In the genomic region with DNA sequence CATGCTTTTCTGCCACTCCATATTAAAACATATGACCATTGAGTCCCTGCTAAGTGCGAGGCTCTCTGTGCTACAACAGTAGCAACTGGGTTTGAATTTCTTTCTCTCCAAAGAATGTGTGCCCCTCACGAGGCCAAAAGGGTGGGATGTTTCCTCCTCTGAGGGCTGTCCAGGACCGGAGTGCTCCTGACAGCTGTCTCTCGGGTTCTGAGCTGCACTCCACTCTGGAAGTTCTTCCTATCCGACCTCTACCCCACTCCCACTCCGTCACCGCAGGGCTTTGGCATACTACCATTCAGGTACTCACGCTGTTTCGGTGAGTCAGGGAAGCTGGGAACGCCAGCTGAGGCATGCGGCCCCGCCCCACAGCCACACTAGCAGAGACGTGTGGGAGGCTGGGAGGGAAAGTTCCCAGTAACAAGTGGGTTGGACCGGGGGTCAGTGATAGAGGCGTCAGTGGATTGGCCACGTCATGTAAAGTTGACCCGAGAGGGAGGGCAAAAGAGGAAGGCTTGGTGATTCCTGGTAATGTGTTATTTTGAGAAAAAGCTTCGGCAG, we compare ENCODE assay signal across 1 cellular context.
A peak's percentile ranks its signal among the peaks of the same experiment; 100 is the strongest.
TF ChIP-seq lines count a peak whose summit lies in the region.

No MANE protein-coding gene starts in this region.

TF ChIP-seq in HepG2, 621 proteins besides CTCF, POLR2A, EP300 and RAD21 (continued from another document and continues in another):
- no peak; the same call in 1 of the 2 replicates for TF ChIP-seq FUBP1 (CRISPR knock-in tag; IDR thresholded peaks at IDR 0.05; ENCODE audit: borderline replicate concordance)
- TF ChIP-seq ZNF431 (CRISPR knock-in tag; IDR thresholded peaks at IDR 0.05; ENCODE audit: borderline replicate concordance, low read depth): 0 out of 2 replicates have a peak, but pooled peaks have one; percentile 23
- TF ChIP-seq RFX1 (IDR thresholded peaks at IDR 0.05): no peak
- TF ChIP-seq AGO1 (IDR thresholded peaks at IDR 0.05; ENCODE audit: low read depth, low read length, poor library complexity, severe bottlenecking): no peak
- TF ChIP-seq NFYC (CRISPR knock-in tag; IDR thresholded peaks at IDR 0.05): peak; percentile 20; the same call in 1 of the 2 replicates
- no peak for TF ChIP-seq ASH2L (IDR thresholded peaks at IDR 0.05; ENCODE audit: insufficient read length, low read depth, low read length)
- TF ChIP-seq ZMAT5 (CRISPR knock-in tag; IDR thresholded peaks at IDR 0.05; ENCODE audit: borderline replicate concordance, low read depth): no peak
- TF ChIP-seq ZNF558 (CRISPR knock-in tag; IDR thresholded peaks at IDR 0.05; ENCODE audit: borderline replicate concordance): 0 out of 2 replicates have a peak, but pooled peaks have one; percentile 39
- TF ChIP-seq KDM3A (CRISPR knock-in tag; IDR thresholded peaks at IDR 0.05; ENCODE audit: low read depth): 0 out of 2 replicates have a peak, but pooled peaks have one; percentile 13
- 0 out of 2 replicates have a peak, but pooled peaks have one; percentile 18 for TF ChIP-seq ZNF670 (CRISPR knock-in tag; IDR thresholded peaks at IDR 0.05; ENCODE audit: borderline replicate concordance)
- peak; percentile 81; the same call in 1 of the 2 replicates for TF ChIP-seq TGIF2 (CRISPR knock-in tag; IDR thresholded peaks at IDR 0.05)
- peak; percentile 69 for TF ChIP-seq PATZ1 (CRISPR knock-in tag; IDR thresholded peaks at IDR 0.05)
- 0 out of 2 replicates have a peak, but pooled peaks have one; percentile 55 for TF ChIP-seq KLF6 (CRISPR knock-in tag; IDR thresholded peaks at IDR 0.05)
- peak; percentile 25; the same call in 1 of the 2 replicates for TF ChIP-seq KDM5A (IDR thresholded peaks at IDR 0.05; ENCODE audit: borderline replicate concordance, low read length)
- TF ChIP-seq HOXA3 (CRISPR knock-in tag; IDR thresholded peaks at IDR 0.05): peak; percentile 33
- TF ChIP-seq RFXANK (CRISPR knock-in tag; IDR thresholded peaks at IDR 0.05): no peak
- TF ChIP-seq FOXK2 (IDR thresholded peaks at IDR 0.05): 0 out of 2 replicates have a peak, but pooled peaks have one; percentile 31
- TF ChIP-seq HOXA5 (CRISPR knock-in tag; IDR thresholded peaks at IDR 0.05): peak; percentile 75; the same call in 1 of the 2 replicates
- no peak for TF ChIP-seq PHB2 (IDR thresholded peaks at IDR 0.05; ENCODE audit: partially characterized antibody)
- TF ChIP-seq TFDP2 (CRISPR knock-in tag; IDR thresholded peaks at IDR 0.05): peak; percentile 36; the same call in 1 of the 2 replicates
- peak; percentile 48 for TF ChIP-seq ZNF574 (CRISPR knock-in tag; IDR thresholded peaks at IDR 0.05)
- TF ChIP-seq MNT (IDR thresholded peaks at IDR 0.05): peak; percentile 57
- TF ChIP-seq, protein P1, sequence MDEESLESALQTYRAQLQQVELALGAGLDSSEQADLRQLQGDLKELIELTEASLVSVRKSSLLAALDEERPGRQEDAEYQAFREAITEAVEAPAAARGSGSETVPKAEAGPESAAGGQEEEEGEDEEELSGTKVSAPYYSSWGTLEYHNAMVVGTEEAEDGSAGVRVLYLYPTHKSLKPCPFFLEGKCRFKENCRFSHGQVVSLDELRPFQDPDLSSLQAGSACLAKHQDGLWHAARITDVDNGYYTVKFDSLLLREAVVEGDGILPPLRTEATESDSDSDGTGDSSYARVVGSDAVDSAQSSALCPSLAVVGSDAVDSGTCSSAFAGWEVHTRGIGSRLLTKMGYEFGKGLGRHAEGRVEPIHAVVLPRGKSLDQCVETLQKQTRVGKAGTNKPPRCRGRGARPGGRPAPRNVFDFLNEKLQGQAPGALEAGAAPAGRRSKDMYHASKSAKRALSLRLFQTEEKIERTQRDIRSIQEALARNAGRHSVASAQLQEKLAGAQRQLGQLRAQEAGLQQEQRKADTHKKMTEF (CRISPR knock-in tag; IDR thresholded peaks at IDR 0.05): peak; percentile 72; the same call in 1 of the 2 replicates
- no peak for TF ChIP-seq MLXIP (CRISPR knock-in tag; IDR thresholded peaks at IDR 0.05; ENCODE audit: borderline replicate concordance)
- no peak for TF ChIP-seq ZNF580 (CRISPR knock-in tag; IDR thresholded peaks at IDR 0.05; ENCODE audit: borderline replicate concordance, low read depth)
- peak; percentile 82; the same call in 1 of the 2 replicates for TF ChIP-seq SMYD3 (CRISPR knock-in tag; IDR thresholded peaks at IDR 0.05)
- 0 out of 2 replicates have a peak, but pooled peaks have one; percentile 14 for TF ChIP-seq JUND (CRISPR knock-in tag; IDR thresholded peaks at IDR 0.05)
- TF ChIP-seq, protein P2, sequence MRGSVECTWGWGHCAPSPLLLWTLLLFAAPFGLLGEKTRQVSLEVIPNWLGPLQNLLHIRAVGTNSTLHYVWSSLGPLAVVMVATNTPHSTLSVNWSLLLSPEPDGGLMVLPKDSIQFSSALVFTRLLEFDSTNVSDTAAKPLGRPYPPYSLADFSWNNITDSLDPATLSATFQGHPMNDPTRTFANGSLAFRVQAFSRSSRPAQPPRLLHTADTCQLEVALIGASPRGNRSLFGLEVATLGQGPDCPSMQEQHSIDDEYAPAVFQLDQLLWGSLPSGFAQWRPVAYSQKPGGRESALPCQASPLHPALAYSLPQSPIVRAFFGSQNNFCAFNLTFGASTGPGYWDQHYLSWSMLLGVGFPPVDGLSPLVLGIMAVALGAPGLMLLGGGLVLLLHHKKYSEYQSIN (CRISPR knock-in tag; IDR thresholded peaks at IDR 0.05; ENCODE audit: borderline replicate concordance): no peak
- TF ChIP-seq KAT7 (CRISPR knock-in tag; IDR thresholded peaks at IDR 0.05; ENCODE audit: borderline replicate concordance): 0 out of 2 replicates have a peak, but pooled peaks have one; percentile 12
- TF ChIP-seq, protein P3, sequence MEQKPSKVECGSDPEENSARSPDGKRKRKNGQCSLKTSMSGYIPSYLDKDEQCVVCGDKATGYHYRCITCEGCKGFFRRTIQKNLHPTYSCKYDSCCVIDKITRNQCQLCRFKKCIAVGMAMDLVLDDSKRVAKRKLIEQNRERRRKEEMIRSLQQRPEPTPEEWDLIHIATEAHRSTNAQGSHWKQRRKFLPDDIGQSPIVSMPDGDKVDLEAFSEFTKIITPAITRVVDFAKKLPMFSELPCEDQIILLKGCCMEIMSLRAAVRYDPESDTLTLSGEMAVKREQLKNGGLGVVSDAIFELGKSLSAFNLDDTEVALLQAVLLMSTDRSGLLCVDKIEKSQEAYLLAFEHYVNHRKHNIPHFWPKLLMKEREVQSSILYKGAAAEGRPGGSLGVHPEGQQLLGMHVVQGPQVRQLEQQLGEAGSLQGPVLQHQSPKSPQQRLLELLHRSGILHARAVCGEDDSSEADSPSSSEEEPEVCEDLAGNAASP (CRISPR knock-in tag; IDR thresholded peaks at IDR 0.05; ENCODE audit: borderline replicate concordance): peak; percentile 19; the same call in 1 of the 2 replicates
- TF ChIP-seq, protein P4, sequence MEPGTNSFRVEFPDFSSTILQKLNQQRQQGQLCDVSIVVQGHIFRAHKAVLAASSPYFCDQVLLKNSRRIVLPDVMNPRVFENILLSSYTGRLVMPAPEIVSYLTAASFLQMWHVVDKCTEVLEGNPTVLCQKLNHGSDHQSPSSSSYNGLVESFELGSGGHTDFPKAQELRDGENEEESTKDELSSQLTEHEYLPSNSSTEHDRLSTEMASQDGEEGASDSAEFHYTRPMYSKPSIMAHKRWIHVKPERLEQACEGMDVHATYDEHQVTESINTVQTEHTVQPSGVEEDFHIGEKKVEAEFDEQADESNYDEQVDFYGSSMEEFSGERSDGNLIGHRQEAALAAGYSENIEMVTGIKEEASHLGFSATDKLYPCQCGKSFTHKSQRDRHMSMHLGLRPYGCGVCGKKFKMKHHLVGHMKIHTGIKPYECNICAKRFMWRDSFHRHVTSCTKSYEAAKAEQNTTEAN (CRISPR knock-in tag; conservative IDR thresholded peaks at IDR 0.05): peak; percentile 68
- peak; percentile 10; the same call in 1 of the 2 replicates for TF ChIP-seq ZNF629 (CRISPR knock-in tag; conservative IDR thresholded peaks at IDR 0.05)
- TF ChIP-seq FOXA3 (CRISPR knock-in tag; IDR thresholded peaks at IDR 0.05): 0 out of 2 replicates have a peak, but pooled peaks have one; percentile 34
